In genomic region chr2:9842487-9843228, GRCh38 we compare ENCODE assay signal across 1 cellular context.
A peak's percentile ranks its signal among the peaks of the same experiment; 100 is the strongest.
TF ChIP-seq lines count a peak whose summit lies in the region.

No MANE protein-coding gene starts in this region.

TF ChIP-seq in K562, 482 proteins besides CTCF, POLR2A, EP300 and RAD21 (continued from another document and continues in another):
- TF ChIP-seq, protein P1, sequence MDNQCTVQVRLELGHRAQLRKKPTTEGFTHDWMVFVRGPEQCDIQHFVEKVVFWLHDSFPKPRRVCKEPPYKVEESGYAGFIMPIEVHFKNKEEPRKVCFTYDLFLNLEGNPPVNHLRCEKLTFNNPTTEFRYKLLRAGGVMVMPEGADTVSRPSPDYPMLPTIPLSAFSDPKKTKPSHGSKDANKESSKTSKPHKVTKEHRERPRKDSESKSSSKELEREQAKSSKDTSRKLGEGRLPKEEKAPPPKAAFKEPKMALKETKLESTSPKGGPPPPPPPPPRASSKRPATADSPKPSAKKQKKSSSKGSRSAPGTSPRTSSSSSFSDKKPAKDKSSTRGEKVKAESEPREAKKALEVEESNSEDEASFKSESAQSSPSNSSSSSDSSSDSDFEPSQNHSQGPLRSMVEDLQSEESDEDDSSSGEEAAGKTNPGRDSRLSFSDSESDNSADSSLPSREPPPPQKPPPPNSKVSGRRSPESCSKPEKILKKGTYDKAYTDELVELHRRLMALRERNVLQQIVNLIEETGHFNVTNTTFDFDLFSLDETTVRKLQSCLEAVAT (IDR thresholded peaks at IDR 0.05): no peak
- TF ChIP-seq KAT7 (CRISPR knock-in tag; IDR thresholded peaks at IDR 0.05; ENCODE audit: borderline replicate concordance) (no peak), HSF4 (CRISPR knock-in tag; IDR thresholded peaks at IDR 0.05; ENCODE audit: borderline replicate concordance) (no peak), ZNF584 (CRISPR knock-in tag; IDR thresholded peaks at IDR 0.05; ENCODE audit: low read depth) (0 out of 2 replicates have a peak, but pooled peaks have one; percentile 7), HNRNPUL1 (IDR thresholded peaks at IDR 0.05; ENCODE audit: low read length) (no peak), HNRNPH1 (optimal IDR thresholded peaks at IDR 0.05; ENCODE audit: low read depth, low read length) (no peak), THRAP3 (IDR thresholded peaks at IDR 0.05; ENCODE audit: borderline replicate concordance) (no peak), CXXC5 (CRISPR knock-in tag; IDR thresholded peaks at IDR 0.05) (no peak), MXD1 (CRISPR knock-in tag; IDR thresholded peaks at IDR 0.05; ENCODE audit: borderline replicate concordance, poor library complexity, severe bottlenecking) (no peak), PTRF (tag; IDR thresholded peaks at IDR 0.05) (no peak), STAG1 (CRISPR knock-in tag; IDR thresholded peaks at IDR 0.05; ENCODE audit: borderline replicate concordance) (no peak), CTBP1 (IDR thresholded peaks at IDR 0.05; ENCODE audit: borderline replicate concordance) (no peak), EHMT2 (IDR thresholded peaks at IDR 0.05) (no peak), ZNF280A (IDR thresholded peaks at IDR 0.05; ENCODE audit: low read depth, partially characterized antibody) (no peak), ZNF668 (CRISPR knock-in tag; IDR thresholded peaks at IDR 0.05) (no peak), ZNF311 (CRISPR knock-in tag; IDR thresholded peaks at IDR 0.05) (no peak), GATA2 (CRISPR knock-in tag; IDR thresholded peaks at IDR 0.05) (no peak), TAF9B (IDR thresholded peaks at IDR 0.05; ENCODE audit: partially characterized antibody) (peak; percentile 64), ERF (CRISPR knock-in tag; IDR thresholded peaks at IDR 0.05) (no peak), ZNF589 (CRISPR knock-in tag; IDR thresholded peaks at IDR 0.05; ENCODE audit: low read depth) (peak; percentile 85; the same call in 1 of the 2 replicates), HEY1 (CRISPR knock-in tag; IDR thresholded peaks at IDR 0.05; ENCODE audit: borderline replicate concordance) (no peak), ELK1 (CRISPR knock-in tag; IDR thresholded peaks at IDR 0.05) (no peak), MBD2 (IDR thresholded peaks at IDR 0.05; ENCODE audit: borderline replicate concordance, low read depth) (peak; percentile 63; the same call in 1 of the 2 replicates), DNMT1 (IDR thresholded peaks at IDR 0.05) (no peak), ZNF75A (CRISPR knock-in tag; IDR thresholded peaks at IDR 0.05) (no peak), ZFP91 (CRISPR knock-in tag; IDR thresholded peaks at IDR 0.05) (no peak), TOE1 (IDR thresholded peaks at IDR 0.05; ENCODE audit: borderline replicate concordance) (no peak), TOE1 (CRISPR knock-in tag; IDR thresholded peaks at IDR 0.05; ENCODE audit: borderline replicate concordance, low read depth) (no peak), HIVEP1 (CRISPR knock-in tag; IDR thresholded peaks at IDR 0.05) (no peak), TRIM24 (IDR thresholded peaks at IDR 0.05) (no peak)
- TF ChIP-seq, protein P2, sequence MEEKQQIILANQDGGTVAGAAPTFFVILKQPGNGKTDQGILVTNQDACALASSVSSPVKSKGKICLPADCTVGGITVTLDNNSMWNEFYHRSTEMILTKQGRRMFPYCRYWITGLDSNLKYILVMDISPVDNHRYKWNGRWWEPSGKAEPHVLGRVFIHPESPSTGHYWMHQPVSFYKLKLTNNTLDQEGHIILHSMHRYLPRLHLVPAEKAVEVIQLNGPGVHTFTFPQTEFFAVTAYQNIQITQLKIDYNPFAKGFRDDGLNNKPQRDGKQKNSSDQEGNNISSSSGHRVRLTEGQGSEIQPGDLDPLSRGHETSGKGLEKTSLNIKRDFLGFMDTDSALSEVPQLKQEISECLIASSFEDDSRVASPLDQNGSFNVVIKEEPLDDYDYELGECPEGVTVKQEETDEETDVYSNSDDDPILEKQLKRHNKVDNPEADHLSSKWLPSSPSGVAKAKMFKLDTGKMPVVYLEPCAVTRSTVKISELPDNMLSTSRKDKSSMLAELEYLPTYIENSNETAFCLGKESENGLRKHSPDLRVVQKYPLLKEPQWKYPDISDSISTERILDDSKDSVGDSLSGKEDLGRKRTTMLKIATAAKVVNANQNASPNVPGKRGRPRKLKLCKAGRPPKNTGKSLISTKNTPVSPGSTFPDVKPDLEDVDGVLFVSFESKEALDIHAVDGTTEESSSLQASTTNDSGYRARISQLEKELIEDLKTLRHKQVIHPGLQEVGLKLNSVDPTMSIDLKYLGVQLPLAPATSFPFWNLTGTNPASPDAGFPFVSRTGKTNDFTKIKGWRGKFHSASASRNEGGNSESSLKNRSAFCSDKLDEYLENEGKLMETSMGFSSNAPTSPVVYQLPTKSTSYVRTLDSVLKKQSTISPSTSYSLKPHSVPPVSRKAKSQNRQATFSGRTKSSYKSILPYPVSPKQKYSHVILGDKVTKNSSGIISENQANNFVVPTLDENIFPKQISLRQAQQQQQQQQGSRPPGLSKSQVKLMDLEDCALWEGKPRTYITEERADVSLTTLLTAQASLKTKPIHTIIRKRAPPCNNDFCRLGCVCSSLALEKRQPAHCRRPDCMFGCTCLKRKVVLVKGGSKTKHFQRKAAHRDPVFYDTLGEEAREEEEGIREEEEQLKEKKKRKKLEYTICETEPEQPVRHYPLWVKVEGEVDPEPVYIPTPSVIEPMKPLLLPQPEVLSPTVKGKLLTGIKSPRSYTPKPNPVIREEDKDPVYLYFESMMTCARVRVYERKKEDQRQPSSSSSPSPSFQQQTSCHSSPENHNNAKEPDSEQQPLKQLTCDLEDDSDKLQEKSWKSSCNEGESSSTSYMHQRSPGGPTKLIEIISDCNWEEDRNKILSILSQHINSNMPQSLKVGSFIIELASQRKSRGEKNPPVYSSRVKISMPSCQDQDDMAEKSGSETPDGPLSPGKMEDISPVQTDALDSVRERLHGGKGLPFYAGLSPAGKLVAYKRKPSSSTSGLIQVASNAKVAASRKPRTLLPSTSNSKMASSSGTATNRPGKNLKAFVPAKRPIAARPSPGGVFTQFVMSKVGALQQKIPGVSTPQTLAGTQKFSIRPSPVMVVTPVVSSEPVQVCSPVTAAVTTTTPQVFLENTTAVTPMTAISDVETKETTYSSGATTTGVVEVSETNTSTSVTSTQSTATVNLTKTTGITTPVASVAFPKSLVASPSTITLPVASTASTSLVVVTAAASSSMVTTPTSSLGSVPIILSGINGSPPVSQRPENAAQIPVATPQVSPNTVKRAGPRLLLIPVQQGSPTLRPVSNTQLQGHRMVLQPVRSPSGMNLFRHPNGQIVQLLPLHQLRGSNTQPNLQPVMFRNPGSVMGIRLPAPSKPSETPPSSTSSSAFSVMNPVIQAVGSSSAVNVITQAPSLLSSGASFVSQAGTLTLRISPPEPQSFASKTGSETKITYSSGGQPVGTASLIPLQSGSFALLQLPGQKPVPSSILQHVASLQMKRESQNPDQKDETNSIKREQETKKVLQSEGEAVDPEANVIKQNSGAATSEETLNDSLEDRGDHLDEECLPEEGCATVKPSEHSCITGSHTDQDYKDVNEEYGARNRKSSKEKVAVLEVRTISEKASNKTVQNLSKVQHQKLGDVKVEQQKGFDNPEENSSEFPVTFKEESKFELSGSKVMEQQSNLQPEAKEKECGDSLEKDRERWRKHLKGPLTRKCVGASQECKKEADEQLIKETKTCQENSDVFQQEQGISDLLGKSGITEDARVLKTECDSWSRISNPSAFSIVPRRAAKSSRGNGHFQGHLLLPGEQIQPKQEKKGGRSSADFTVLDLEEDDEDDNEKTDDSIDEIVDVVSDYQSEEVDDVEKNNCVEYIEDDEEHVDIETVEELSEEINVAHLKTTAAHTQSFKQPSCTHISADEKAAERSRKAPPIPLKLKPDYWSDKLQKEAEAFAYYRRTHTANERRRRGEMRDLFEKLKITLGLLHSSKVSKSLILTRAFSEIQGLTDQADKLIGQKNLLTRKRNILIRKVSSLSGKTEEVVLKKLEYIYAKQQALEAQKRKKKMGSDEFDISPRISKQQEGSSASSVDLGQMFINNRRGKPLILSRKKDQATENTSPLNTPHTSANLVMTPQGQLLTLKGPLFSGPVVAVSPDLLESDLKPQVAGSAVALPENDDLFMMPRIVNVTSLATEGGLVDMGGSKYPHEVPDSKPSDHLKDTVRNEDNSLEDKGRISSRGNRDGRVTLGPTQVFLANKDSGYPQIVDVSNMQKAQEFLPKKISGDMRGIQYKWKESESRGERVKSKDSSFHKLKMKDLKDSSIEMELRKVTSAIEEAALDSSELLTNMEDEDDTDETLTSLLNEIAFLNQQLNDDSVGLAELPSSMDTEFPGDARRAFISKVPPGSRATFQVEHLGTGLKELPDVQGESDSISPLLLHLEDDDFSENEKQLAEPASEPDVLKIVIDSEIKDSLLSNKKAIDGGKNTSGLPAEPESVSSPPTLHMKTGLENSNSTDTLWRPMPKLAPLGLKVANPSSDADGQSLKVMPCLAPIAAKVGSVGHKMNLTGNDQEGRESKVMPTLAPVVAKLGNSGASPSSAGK (IDR thresholded peaks at IDR 0.05): no peak
- TF ChIP-seq, protein P3, sequence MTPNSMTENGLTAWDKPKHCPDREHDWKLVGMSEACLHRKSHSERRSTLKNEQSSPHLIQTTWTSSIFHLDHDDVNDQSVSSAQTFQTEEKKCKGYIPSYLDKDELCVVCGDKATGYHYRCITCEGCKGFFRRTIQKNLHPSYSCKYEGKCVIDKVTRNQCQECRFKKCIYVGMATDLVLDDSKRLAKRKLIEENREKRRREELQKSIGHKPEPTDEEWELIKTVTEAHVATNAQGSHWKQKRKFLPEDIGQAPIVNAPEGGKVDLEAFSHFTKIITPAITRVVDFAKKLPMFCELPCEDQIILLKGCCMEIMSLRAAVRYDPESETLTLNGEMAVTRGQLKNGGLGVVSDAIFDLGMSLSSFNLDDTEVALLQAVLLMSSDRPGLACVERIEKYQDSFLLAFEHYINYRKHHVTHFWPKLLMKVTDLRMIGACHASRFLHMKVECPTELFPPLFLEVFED (CRISPR knock-in tag; conservative IDR thresholded peaks at IDR 0.05): no peak
- TF ChIP-seq, protein P4, sequence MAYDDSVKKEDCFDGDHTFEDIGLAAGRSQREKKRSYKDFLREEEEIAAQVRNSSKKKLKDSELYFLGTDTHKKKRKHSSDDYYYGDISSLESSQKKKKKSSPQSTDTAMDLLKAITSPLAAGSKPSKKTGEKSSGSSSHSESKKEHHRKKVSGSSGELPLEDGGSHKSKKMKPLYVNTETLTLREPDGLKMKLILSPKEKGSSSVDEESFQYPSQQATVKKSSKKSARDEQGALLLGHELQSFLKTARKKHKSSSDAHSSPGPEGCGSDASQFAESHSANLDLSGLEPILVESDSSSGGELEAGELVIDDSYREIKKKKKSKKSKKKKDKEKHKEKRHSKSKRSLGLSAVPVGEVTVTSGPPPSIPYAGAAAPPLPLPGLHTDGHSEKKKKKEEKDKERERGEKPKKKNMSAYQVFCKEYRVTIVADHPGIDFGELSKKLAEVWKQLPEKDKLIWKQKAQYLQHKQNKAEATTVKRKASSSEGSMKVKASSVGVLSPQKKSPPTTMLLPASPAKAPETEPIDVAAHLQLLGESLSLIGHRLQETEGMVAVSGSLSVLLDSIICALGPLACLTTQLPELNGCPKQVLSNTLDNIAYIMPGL (CRISPR knock-in tag; IDR thresholded peaks at IDR 0.05): no peak
- TF ChIP-seq, protein P5, sequence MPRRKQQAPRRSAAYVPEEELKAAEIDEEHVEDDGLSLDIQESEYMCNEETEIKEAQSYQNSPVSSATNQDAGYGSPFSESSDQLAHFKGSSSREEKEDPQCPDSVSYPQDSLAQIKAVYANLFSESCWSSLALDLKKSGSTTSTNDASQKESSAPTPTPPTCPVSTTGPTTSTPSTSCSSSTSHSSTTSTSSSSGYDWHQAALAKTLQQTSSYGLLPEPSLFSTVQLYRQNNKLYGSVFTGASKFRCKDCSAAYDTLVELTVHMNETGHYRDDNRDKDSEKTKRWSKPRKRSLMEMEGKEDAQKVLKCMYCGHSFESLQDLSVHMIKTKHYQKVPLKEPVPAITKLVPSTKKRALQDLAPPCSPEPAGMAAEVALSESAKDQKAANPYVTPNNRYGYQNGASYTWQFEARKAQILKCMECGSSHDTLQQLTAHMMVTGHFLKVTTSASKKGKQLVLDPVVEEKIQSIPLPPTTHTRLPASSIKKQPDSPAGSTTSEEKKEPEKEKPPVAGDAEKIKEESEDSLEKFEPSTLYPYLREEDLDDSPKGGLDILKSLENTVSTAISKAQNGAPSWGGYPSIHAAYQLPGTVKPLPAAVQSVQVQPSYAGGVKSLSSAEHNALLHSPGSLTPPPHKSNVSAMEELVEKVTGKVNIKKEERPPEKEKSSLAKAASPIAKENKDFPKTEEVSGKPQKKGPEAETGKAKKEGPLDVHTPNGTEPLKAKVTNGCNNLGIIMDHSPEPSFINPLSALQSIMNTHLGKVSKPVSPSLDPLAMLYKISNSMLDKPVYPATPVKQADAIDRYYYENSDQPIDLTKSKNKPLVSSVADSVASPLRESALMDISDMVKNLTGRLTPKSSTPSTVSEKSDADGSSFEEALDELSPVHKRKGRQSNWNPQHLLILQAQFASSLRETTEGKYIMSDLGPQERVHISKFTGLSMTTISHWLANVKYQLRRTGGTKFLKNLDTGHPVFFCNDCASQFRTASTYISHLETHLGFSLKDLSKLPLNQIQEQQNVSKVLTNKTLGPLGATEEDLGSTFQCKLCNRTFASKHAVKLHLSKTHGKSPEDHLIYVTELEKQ (CRISPR knock-in tag; IDR thresholded peaks at IDR 0.05): no peak
